ENCODE assay signal across 1 cellular context in genomic region chr2:98478861-98479770, GRCh38.
TF ChIP-seq lines count a peak whose summit lies in the region.

No MANE protein-coding gene starts in this region.

TF ChIP-seq in H1, 55 proteins besides CTCF, POLR2A, EP300 and RAD21:
- TF ChIP-seq ZNF274 (IDR thresholded peaks at IDR 0.05; ENCODE audit: borderline replicate concordance, extremely low read depth, low read length) (no peak), POU5F1 (IDR thresholded peaks at IDR 0.05; ENCODE audit: low read depth, low read length) (no peak), JUN (IDR thresholded peaks at IDR 0.05; ENCODE audit: low read depth, low read length) (no peak), TEAD4 (IDR thresholded peaks at IDR 0.05; ENCODE audit: low read depth, low read length) (no peak), CHD2 (IDR thresholded peaks at IDR 0.05; ENCODE audit: low read length) (no peak), SIN3A (conservative IDR thresholded peaks at IDR 0.05 in 1 of 2, IDR thresholded peaks at IDR 0.05 in 1 of 2; ENCODE audit: low read depth in 1 of 2, low read length in 2 of 2) (no peak), CHD1 (IDR thresholded peaks at IDR 0.05; ENCODE audit: low read depth, low read length) (no peak), GABPA (IDR thresholded peaks at IDR 0.05; ENCODE audit: borderline replicate concordance, insufficient read depth, low read length) (no peak), RXRA (IDR thresholded peaks at IDR 0.05; ENCODE audit: insufficient read depth, low read depth, low read length) (no peak), TCF12 (IDR thresholded peaks at IDR 0.05; ENCODE audit: low read depth, low read length) (no peak), BACH1 (IDR thresholded peaks at IDR 0.05; ENCODE audit: low read length) (no peak), KDM4A (IDR thresholded peaks at IDR 0.05; ENCODE audit: low read depth, low read length, severe bottlenecking) (no peak), CEBPB (IDR thresholded peaks at IDR 0.05; ENCODE audit: low read depth, low read length) (no peak), FOSL1 (IDR thresholded peaks at IDR 0.05; ENCODE audit: insufficient read depth, low read depth, low read length) (no peak), CBX5 (IDR thresholded peaks at IDR 0.05; ENCODE audit: low read depth, low read length) (no peak)
- TF ChIP-seq, protein P1, sequence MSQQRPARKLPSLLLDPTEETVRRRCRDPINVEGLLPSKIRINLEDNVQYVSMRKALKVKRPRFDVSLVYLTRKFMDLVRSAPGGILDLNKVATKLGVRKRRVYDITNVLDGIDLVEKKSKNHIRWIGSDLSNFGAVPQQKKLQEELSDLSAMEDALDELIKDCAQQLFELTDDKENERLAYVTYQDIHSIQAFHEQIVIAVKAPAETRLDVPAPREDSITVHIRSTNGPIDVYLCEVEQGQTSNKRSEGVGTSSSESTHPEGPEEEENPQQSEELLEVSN (IDR thresholded peaks at IDR 0.05), result no peak
- TF ChIP-seq, protein P2, sequence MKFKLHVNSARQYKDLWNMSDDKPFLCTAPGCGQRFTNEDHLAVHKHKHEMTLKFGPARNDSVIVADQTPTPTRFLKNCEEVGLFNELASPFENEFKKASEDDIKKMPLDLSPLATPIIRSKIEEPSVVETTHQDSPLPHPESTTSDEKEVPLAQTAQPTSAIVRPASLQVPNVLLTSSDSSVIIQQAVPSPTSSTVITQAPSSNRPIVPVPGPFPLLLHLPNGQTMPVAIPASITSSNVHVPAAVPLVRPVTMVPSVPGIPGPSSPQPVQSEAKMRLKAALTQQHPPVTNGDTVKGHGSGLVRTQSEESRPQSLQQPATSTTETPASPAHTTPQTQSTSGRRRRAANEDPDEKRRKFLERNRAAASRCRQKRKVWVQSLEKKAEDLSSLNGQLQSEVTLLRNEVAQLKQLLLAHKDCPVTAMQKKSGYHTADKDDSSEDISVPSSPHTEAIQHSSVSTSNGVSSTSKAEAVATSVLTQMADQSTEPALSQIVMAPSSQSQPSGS (IDR thresholded peaks at IDR 0.05; ENCODE audit: low read length), result no peak
